ENCODE assay signal across 1 cellular context in the genomic region with DNA sequence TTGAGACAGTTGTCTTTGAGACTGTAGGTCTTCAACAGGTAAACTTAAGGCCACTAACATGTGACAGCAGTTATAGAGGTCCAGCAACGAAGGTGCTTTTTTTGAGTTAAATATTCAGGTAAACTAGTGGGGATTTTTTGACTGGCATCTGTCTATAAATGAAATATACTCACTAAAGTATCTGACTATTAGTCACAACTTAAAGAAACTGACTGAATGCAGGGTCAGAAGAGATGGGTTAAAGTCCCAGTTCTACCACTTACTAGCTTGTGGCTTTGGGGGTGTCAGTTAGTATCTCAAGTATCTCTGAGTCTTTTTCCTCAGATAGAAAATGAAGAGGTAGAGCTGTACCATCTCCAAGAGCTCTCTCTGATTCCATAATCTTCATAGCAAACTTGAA.
TF ChIP-seq lines count a peak whose summit lies in the region.

No MANE protein-coding gene starts in this region.

TF ChIP-seq in HCT116, 20 proteins besides CTCF, POLR2A, EP300 and RAD21 (continued from another document):
- TF ChIP-seq, protein P1, sequence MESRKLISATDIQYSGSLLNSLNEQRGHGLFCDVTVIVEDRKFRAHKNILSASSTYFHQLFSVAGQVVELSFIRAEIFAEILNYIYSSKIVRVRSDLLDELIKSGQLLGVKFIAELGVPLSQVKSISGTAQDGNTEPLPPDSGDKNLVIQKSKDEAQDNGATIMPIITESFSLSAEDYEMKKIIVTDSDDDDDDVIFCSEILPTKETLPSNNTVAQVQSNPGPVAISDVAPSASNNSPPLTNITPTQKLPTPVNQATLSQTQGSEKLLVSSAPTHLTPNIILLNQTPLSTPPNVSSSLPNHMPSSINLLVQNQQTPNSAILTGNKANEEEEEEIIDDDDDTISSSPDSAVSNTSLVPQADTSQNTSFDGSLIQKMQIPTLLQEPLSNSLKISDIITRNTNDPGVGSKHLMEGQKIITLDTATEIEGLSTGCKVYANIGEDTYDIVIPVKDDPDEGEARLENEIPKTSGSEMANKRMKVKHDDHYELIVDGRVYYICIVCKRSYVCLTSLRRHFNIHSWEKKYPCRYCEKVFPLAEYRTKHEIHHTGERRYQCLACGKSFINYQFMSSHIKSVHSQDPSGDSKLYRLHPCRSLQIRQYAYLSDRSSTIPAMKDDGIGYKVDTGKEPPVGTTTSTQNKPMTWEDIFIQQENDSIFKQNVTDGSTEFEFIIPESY (IDR thresholded peaks at IDR 0.05; ENCODE audit: extremely low read depth, insufficient replicate concordance, low read length): no peak
